ENCODE assay signal across 30 cellular contexts in the genomic region with DNA sequence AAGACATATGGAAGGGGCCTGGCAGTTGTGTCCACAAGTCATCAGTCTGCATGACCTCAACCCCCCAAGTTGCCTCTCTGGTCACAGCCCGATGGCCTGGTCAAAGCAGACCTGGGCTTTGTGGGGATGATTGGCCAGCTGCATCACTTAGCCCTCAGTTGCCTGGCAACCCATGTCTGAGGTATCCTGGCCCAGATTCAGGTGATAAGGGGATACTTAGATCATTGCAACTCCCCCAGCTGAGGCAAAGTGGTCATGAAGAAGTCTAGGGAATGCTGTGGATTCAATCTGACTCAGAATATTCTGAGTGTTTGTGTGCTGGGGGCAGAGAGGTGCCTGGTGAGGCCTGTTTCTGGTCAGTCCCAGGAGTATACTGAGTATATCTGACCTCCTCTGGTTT. TPM values are rescaled to one million over a fixed set of nuclear protein-coding genes. Genes with fewer than 3 reads are reported as not detected.
"Had no signal": no experiment of that assay in that cellular context is flagged by ENCODE, and none has a peak within 500 bp of the region (broad histone marks: within the 10 kb centered on the region; RNA-seq: fewer than 3 reads in every experiment).

No MANE protein-coding gene starts in this region.

- H3K4me1 ChIP-seq: colonic mucosa had no signal

- H3K27ac ChIP-seq: body of pancreas, cardiac muscle cell, colonic mucosa, epithelial cell of prostate, esophagus squamous epithelium, gastroesophageal sphincter, heart right ventricle, hepatocyte, VCaP had no signal

- DNase-seq: activated CD4-positive, alpha-beta memory T cell treated with anti-CD3 and anti-CD28 coated beads, Interleukin-2, amount 10 ng/mL, durations not matched to agents 7 days and 5 days; activated CD4-positive, alpha-beta T cell treated with anti-CD3 and anti-CD28 coated beads for 1 hour; activated CD4-positive, alpha-beta T cell treated with anti-CD3 and anti-CD28 coated beads for 4 hours; activated CD4-positive, alpha-beta T cell treated with anti-CD3 and anti-CD28 coated beads, Interleukin-2, amount 10 ng/mL, durations not matched to agents 7 days and 5 days; activated CD4-positive, alpha-beta T cell treated with anti-CD3 and anti-CD28 coated beads, Interleukin-2, amount 50 U/mL, for 4 hours; activated CD8-positive, alpha-beta memory T cell treated with anti-CD3 and anti-CD28 coated beads, Interleukin-2, amount 50 U/mL, for 48 hours; activated gamma-delta T cell treated with Interleukin-2 at 50 U/mL for 16 hours; activated naive CD4-positive, alpha-beta T cell treated with anti-CD3 and anti-CD28 coated beads, Interleukin-2, amount 50 U/mL, for 16 hours; activated naive CD4-positive, alpha-beta T cell treated with Interleukin-2 at 50 U/mL for 16 hours; activated T-cell treated with anti-CD3 and anti-CD28 coated beads for 4 hours; activated T-cell treated with anti-CD3 and anti-CD28 coated beads, Interleukin-2, amount 50 U/mL, for 24 hours; activated T-cell treated with anti-CD3 and anti-CD28 coated beads, Interleukin-2, amount 50 U/mL, for 72 hours; amygdala; aorta; body of pancreas; central memory CD4-positive, alpha-beta T cell; cerebellar nuclear complex; colonic mucosa; effector CD8-positive, alpha-beta T cell; esophagus squamous epithelium; foreskin melanocyte; heart right ventricle had no signal

- H2AFZ ChIP-seq: hepatocyte had no signal

- H3K4me2 ChIP-seq: hepatocyte had no signal

- FAIRE-seq: endometrium, endothelial cell of umbilical vein had no signal

- ATAC-seq: activated T-cell treated with anti-CD3 and anti-CD28 coated beads, Interleukin-2, amount 50 U/mL, for 72 hours; body of pancreas; gastroesophageal sphincter; heart right ventricle; WTC11 had no signal

- H3K36me3 ChIP-seq: cardiac muscle cell, colonic mucosa, esophagus squamous epithelium, gastroesophageal sphincter, heart right ventricle had no signal

- H3K27me3 ChIP-seq: body of pancreas, gastroesophageal sphincter had no signal

- H3K79me2 ChIP-seq: hepatocyte had no signal

- H3K4me3 ChIP-seq: body of pancreas, cardiac muscle cell, colonic mucosa, esophagus squamous epithelium, gastroesophageal sphincter, heart right ventricle, hepatocyte had no signal

- H3K9me3 ChIP-seq: body of pancreas, colonic mucosa, esophagus squamous epithelium, gastroesophageal sphincter, heart right ventricle had no signal

RNA-seq across cellular contexts. Expression of gene GPR156, which starts 5.0 kb away (rescaled TPM):
- total RNA-seq: activated CD4-positive, alpha-beta memory T cell treated with anti-CD3 and anti-CD28 coated beads, Interleukin-2, amount 10 ng/mL, durations not matched to agents 7 days and 5 days; activated T-cell treated with anti-CD3 and anti-CD28 coated beads, Interleukin-2, amount 50 U/mL, for 72 hours; body of pancreas had no signal
- polyA plus RNA-seq: aorta, cardiac muscle cell had no signal
